In the genomic region with DNA sequence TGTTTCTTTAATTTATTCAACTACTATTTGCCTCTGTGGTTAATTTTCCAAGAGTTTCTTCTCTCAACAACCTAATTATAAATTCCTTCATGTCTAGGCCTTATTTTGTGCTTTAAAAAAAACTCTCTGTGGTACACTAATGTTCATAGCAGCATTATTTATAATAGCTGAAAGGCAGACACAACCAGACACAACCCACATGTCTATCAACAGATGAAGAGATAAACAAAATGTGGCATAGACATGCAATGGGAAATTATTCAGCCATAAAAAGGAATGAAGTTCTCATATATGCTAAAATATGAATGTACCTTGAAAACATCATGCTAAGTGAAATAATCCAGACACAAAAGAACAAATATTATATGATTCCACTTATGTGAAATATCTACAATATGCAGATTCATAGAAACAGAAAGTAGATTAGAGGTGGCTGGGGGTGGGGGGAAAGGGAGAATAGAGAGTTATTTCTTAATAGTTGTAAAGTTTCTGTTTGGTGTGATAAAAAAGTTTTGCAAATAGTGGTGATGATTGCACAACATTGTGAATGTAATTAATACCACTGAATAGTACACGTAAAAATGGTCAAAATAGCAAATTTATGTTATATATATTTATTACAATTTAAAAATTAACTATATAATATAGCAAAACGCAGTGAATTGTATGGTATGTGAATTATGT, we compare ENCODE assay signal across 16 cellular contexts.
"Had no signal": no experiment of that assay in that cellular context is flagged by ENCODE, and none has a peak within 500 bp of the region (broad histone marks: within the 10 kb centered on the region; RNA-seq: fewer than 3 reads in every experiment).

No MANE protein-coding gene starts in this region.

- H3K4me1 ChIP-seq: colonic mucosa, upper lobe of left lung had no signal

- H3K9me3 ChIP-seq: colonic mucosa had no signal

- H3K4me3 ChIP-seq: cardiac muscle cell, colonic mucosa, gastrocnemius medialis, upper lobe of left lung had no signal

- DNase-seq: activated CD4-positive, alpha-beta T cell treated with anti-CD3 and anti-CD28 coated beads for 36 hours; activated CD8-positive, alpha-beta memory T cell treated with anti-CD3 and anti-CD28 coated beads, Interleukin-2, amount 50 U/mL, for 4 hours; activated CD8-positive, alpha-beta T cell treated with anti-CD3 and anti-CD28 coated beads for 36 hours; activated naive CD8-positive, alpha-beta T cell treated with anti-CD3 and anti-CD28 coated beads, Interleukin-2, amount 10 ng/mL, durations not matched to agents 7 days and 5 days; activated T-cell treated with anti-CD3 and anti-CD28 coated beads, Interleukin-2, amount 50 U/mL, for 72 hours; colonic mucosa; effector CD4-positive, alpha-beta T cell; gastrocnemius medialis; kidney; left ventricle myocardium superior; stimulated activated CD4-positive, alpha-beta T cell treated with anti-CD3 and anti-CD28 coated beads, Interleukin-15, amount 100 ng/mL, for 24 hours; stimulated activated CD4-positive, alpha-beta T cell treated with anti-CD3 and anti-CD28 coated beads, Interleukin-4, amount 100 ng/mL, for 24 hours; T1000; upper lobe of left lung had no signal

- ATAC-seq: activated CD4-positive, alpha-beta T cell treated with anti-CD3 and anti-CD28 coated beads for 36 hours; activated CD8-positive, alpha-beta T cell treated with anti-CD3 and anti-CD28 coated beads for 36 hours; activated T-cell treated with anti-CD3 and anti-CD28 coated beads, Interleukin-2, amount 50 U/mL, for 72 hours; gastrocnemius medialis; left ventricle myocardium superior had no signal

- H3K27ac ChIP-seq: cardiac muscle cell, colonic mucosa, upper lobe of left lung, VCaP had no signal

- H3K27me3 ChIP-seq: cardiac muscle cell, colonic mucosa, gastrocnemius medialis, upper lobe of left lung had no signal

- H3K36me3 ChIP-seq: cardiac muscle cell, colonic mucosa, gastrocnemius medialis, upper lobe of left lung had no signal
